ENCODE assay signal across 8 cellular contexts in genomic region chr16:85888405-85889331, GRCh38. TPM values are rescaled to one million over a fixed set of nuclear protein-coding genes. Genes with fewer than 3 reads are reported as not detected.
DNase-seq lines count a peak whose midpoint lies in the region; ATAC-seq and TF ChIP-seq lines count a peak whose summit lies in the region.

No MANE protein-coding gene starts in this region.

- WGBS in sigmoid colon, 2 donors: 52 to 75% methylated on average over 5 of the region's 5 CpGs

- H3K4me3 ChIP-seq in RWPE2 (ENCODE audit: severe bottlenecking) (no peak overlapping the region), foreskin fibroblast (ENCODE audit: low read depth in 1 of 2, low read length in 2 of 2) (no peak overlapping the region), sigmoid colon (no peak overlapping the region)

- H3K9me3 ChIP-seq in RWPE2 (ENCODE audit: severe bottlenecking) (no peaks in the 10 kb centered on the region), sigmoid colon (no peaks in the 10 kb centered on the region)

- no peak for TF ChIP-seq EP300 in sigmoid colon (IDR thresholded peaks at IDR 0.05)

- H3K4me1 ChIP-seq in RWPE2 (ENCODE audit: insufficient read depth, poor library complexity, severe bottlenecking): peaks cover 29% of the 10 kb centered on the region
- no peaks in the 10 kb centered on the region for H3K4me1 ChIP-seq in sigmoid colon

- DNase-seq in AG08395 (ENCODE audit: low spot score) (peak; percentile 61), RWPE2 (ENCODE audit: low spot score) (no peak), foreskin fibroblast (peak; percentile 72 to 84), sigmoid colon (no peak), dedifferentiated amniotic fluid mesenchymal stem cell (ENCODE audit: extremely low spot score) (no peak), NCI-H82 (lab: John Stamatoyannopoulos, UW) (no peak)

- intact Hi-C loops in sigmoid colon (cut with DNase I): no loop called here

- TF ChIP-seq POLR2A in sigmoid colon (IDR thresholded peaks at IDR 0.05): no peak

- ATAC-seq in GM18858 (IDR thresholded peaks at IDR 0.05; ENCODE audit: unreplicated experiment) (peak; percentile 64), HG02970 (IDR thresholded peaks at IDR 0.05; ENCODE audit: low FRiP score, unreplicated experiment) (peak; percentile 70), RWPE2 (ENCODE audit: low read depth) (peak; percentile 78)

- H3K27me3 ChIP-seq in RWPE2 (ENCODE audit: insufficient read depth, poor library complexity, severe bottlenecking): peaks cover 16% of the 10 kb centered on the region
- H3K27me3 ChIP-seq in sigmoid colon: peaks cover 0 to 33% (median 10%) of the 10 kb centered on the region in 3 donors

- H3K36me3 ChIP-seq in RWPE2 (ENCODE audit: low read depth) (no peaks in the 10 kb centered on the region), sigmoid colon (no peaks in the 10 kb centered on the region)

- TF ChIP-seq CTCF in RWPE2 (IDR thresholded peaks at IDR 0.05; ENCODE audit: poor library complexity, severe bottlenecking): no peak
- TF ChIP-seq CTCF in foreskin fibroblast (IDR thresholded peaks at IDR 0.05; ENCODE audit: low read depth, low read length): no peak
- no peak for TF ChIP-seq CTCF in sigmoid colon (IDR thresholded peaks at IDR 0.05)

- H3K27ac ChIP-seq in RWPE2 (ENCODE audit: poor library complexity, severe bottlenecking) (peak overlapping the region; percentile 53), sigmoid colon (no peak overlapping the region)

RNA-seq across cellular contexts. Expression of gene IRF8, which starts 10.3 kb away (rescaled TPM):
- total RNA-seq in sigmoid colon: 10 to 100 TPM in 1 of 4 donors, 1 to 10 TPM in 3; 3.5 to 10.8 (median 8.5) TPM
- 10 to 100 TPM; 18.5 to 74.0 (median 19.2) TPM for polyA plus RNA-seq in sigmoid colon

Comparison
In these comparisons a context has a peak if more than half of its experiments do, and no peak if none do; other contexts are left out.
1. DNase-seq: peak in AG08395 (single experiment) and foreskin fibroblast (2 of 2); none in RWPE2 (single experiment), sigmoid colon (single experiment), dedifferentiated amniotic fluid mesenchymal stem cell (single experiment) and NCI-H82 (single experiment).
2. Peak in every context shown above with its lines, with median percentiles within 50 percentile points of each other: ATAC-seq.